8 cellular contexts compared by ENCODE assay signal in the genomic region with DNA sequence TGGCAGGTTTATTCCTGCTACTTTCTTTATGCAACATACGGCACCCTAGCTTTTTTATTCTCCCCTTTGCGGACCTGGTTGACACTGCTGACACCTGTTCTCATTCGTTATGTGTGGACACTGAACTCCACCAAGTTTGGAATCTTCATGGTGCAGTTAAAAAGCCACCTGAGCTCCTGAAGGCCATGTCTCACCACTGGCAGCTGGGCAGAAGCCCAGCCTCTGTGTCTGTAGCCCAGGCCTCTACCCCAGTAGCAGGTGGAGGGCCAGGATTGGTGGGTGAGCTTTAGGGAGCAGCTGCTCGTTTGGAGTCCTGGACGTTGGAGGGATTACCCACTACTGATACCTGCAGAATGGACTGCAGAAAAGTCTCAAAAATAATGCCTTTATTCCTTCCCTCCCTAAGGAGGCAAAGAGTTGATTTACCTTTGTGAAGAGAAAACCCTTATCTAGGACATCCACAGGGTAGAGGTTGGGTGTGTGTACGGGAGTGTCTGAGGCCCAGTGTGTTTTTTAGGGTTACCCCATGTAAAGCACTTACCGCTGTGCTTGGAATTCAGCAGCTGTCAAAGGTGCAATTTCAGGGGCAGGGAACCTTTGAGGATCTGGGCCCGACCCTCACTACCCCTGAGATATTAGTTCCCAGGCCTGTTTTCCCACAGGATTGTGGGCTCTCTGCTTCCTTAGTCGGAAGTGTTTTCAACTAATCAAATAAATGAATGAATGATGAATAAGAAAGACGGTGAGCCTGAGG. TPM values are rescaled to one million over a fixed set of nuclear protein-coding genes. Genes with fewer than 3 reads are reported as not detected.
A peak's percentile ranks its signal among the peaks of the same experiment; 100 is the strongest.
DNase-seq lines count a peak whose midpoint lies in the region; ATAC-seq and TF ChIP-seq lines count a peak whose summit lies in the region.

No MANE protein-coding gene starts in this region.

- no peak overlapping the region for H2BK15ac ChIP-seq in neuronal stem cell (ENCODE audit: low read length)

- POLR2A ChIA-PET in CD8-positive, alpha-beta memory T cell (lab: Charles Lee) = interaction anchor here (0.5 kb wide), 1 partner anchor 89 kb away, joined by 5 read pairs; no protein-coding TSS in a partner anchor

- peaks cover 0 to 2% of the 10 kb centered on the region in 2 donors for H3K27me3 Mint-ChIP-seq in CD8-positive, alpha-beta memory T cell
- peaks cover 3% of the 10 kb centered on the region for H3K27me3 Mint-ChIP-seq in endothelial cell (ENCODE audit: unreplicated experiment)

- peak overlapping the region; percentile 95 to 98 (median 96) for H3K4me3 Mint-ChIP-seq in CD8-positive, alpha-beta memory T cell
- H3K4me3 Mint-ChIP-seq in endothelial cell (ENCODE audit: unreplicated experiment) = peak overlapping the region; percentile 91

- H3K79me1 ChIP-seq in neuronal stem cell (ENCODE audit: low read depth, low read length) = no peaks in the 10 kb centered on the region

- peak overlapping the region; percentile 97 for H2AFZ ChIP-seq in neuronal stem cell (ENCODE audit: low read length)

- H3K27ac Mint-ChIP-seq in CD8-positive, alpha-beta memory T cell = peak overlapping the region; percentile 91 to 99 (median 98)
- H3K27ac Mint-ChIP-seq in endothelial cell (ENCODE audit: unreplicated experiment) = no peak overlapping the region

- H4K8ac ChIP-seq in neuronal stem cell (ENCODE audit: low read depth, low read length) = no peak overlapping the region

- H3K4me3 ChIP-seq in CD8-positive, alpha-beta memory T cell (ENCODE audit: low read length) = peak overlapping the region; percentile 33
- H3K4me3 ChIP-seq in NT2/D1 (ENCODE audit: insufficient read length, low read depth) (peak overlapping the region; percentile 11), neuronal stem cell (ENCODE audit: low read length in 2 of 2) (peak overlapping the region in 1 of 2 donors; percentile 69)

- H3K23ac ChIP-seq in neuronal stem cell (ENCODE audit: low read depth, low read length, poor library complexity) = no peak overlapping the region

- peaks cover 0 to 66% (median 16%) of the 10 kb centered on the region in 3 donors for H3K36me3 Mint-ChIP-seq in CD8-positive, alpha-beta memory T cell
- no peaks in the 10 kb centered on the region for H3K36me3 Mint-ChIP-seq in endothelial cell (ENCODE audit: low read depth, unreplicated experiment)

- no CpG with 5 or more reads among the region's 10 CpGs for WGBS in neuronal stem cell (ENCODE audit: extremely low coverage in 2 of 2, insufficient read length in 2 of 2, insufficient replicate concordance in 1 of 2), 2 donors

- H2BK120ac ChIP-seq in neuronal stem cell (ENCODE audit: low read depth, low read length) = no peak overlapping the region

- H3K27ac ChIP-seq in CD8-positive, alpha-beta memory T cell (ENCODE audit: low read depth, low read length) = peak overlapping the region; percentile 71
- no peak overlapping the region for H3K27ac ChIP-seq in neuronal stem cell (replicated peaks; ENCODE audit: low read length)

- H3K36me3 ChIP-seq in CD8-positive, alpha-beta memory T cell (ENCODE audit: insufficient read depth, low read length) = peaks cover 8% of the 10 kb centered on the region
- H3K36me3 ChIP-seq in NT2/D1 (ENCODE audit: insufficient read depth, insufficient read length, low read length) = peaks cover 12% of the 10 kb centered on the region
- peaks cover 2 to 39% of the 10 kb centered on the region in 2 donors for H3K36me3 ChIP-seq in neuronal stem cell (replicated peaks in 1 of 2; ENCODE audit: control insufficient read depth in 2 of 2, insufficient read depth in 2 of 2, low read length in 2 of 2)

- peaks cover 28% of the 10 kb centered on the region for H3K4me1 ChIP-seq in CD8-positive, alpha-beta memory T cell (ENCODE audit: insufficient read depth, low read length)
- H3K4me1 ChIP-seq in NT2/D1 (ENCODE audit: insufficient read depth, insufficient read length) (peaks cover 6% of the 10 kb centered on the region), neuronal stem cell (ENCODE audit: control insufficient read depth in 2 of 2, insufficient read depth in 1 of 2, low read depth in 1 of 2, low read length in 2 of 2) (peaks cover 4 to 7% of the 10 kb centered on the region in 2 donors)

- no peak overlapping the region for H2BK12ac ChIP-seq in neuronal stem cell (ENCODE audit: low read length)

- H4K91ac ChIP-seq in neuronal stem cell (ENCODE audit: low read depth, low read length, poor library complexity) = no peak overlapping the region

- no peaks in the 10 kb centered on the region for H3K9me3 Mint-ChIP-seq in CD8-positive, alpha-beta memory T cell
- H3K9me3 Mint-ChIP-seq in endothelial cell (ENCODE audit: unreplicated experiment) = no peaks in the 10 kb centered on the region

- no peak overlapping the region for H3K4ac ChIP-seq in neuronal stem cell (ENCODE audit: low read length)

- H3K18ac ChIP-seq in neuronal stem cell (ENCODE audit: low read length) = no peak overlapping the region

- no peak for TF ChIP-seq CTCF in endothelial cell (IDR thresholded peaks at IDR 0.05; ENCODE audit: unreplicated experiment)

- H3K4me1 Mint-ChIP-seq in CD8-positive, alpha-beta memory T cell = peaks cover 38 to 44% (median 42%) of the 10 kb centered on the region in 3 donors
- H3K4me1 Mint-ChIP-seq in endothelial cell (ENCODE audit: unreplicated experiment) = peaks cover 4% of the 10 kb centered on the region

- H3K27me3 ChIP-seq in CD8-positive, alpha-beta memory T cell (ENCODE audit: insufficient read depth, low read length, poor library complexity, severe bottlenecking) = no peaks in the 10 kb centered on the region
- H3K27me3 ChIP-seq in NT2/D1 (ENCODE audit: insufficient read depth, insufficient read length) (no peaks in the 10 kb centered on the region), neuronal stem cell (ENCODE audit: control insufficient read depth in 3 of 3, insufficient read depth in 3 of 3, low read depth in 1 of 3, low read length in 3 of 3) (no peaks in the 10 kb centered on the region)

- no peak overlapping the region for H2AK5ac ChIP-seq in neuronal stem cell (ENCODE audit: low read depth, low read length)

- CTCF ChIA-PET in CD8-positive, alpha-beta memory T cell (lab: Charles Lee) = interaction anchor here (1.3 kb wide), 1 partner anchor 16 kb away, joined by 4 read pairs; no protein-coding TSS in a partner anchor

- no peak overlapping the region for H3K14ac ChIP-seq in neuronal stem cell (ENCODE audit: low read length)

- H3K4me2 ChIP-seq in neuronal stem cell (ENCODE audit: insufficient read depth, low read length, poor library complexity, severe bottlenecking) = no peak overlapping the region

- H3K9ac ChIP-seq in NT2/D1 (ENCODE audit: insufficient read length, low read depth) (peak overlapping the region; percentile 21), neuronal stem cell (ENCODE audit: low read depth, low read length, poor library complexity) (no peak overlapping the region)

- no peak overlapping the region for H2BK5ac ChIP-seq in neuronal stem cell (ENCODE audit: low read length)

- DNase-seq in CD8-positive, alpha-beta memory T cell = no peak
- DNase-seq in NT2/D1 (ENCODE audit: low read depth, low spot score) (no peak), endothelial cell (ENCODE audit: low spot score) (no peak), neuronal stem cell (ENCODE audit: low spot score) (no peak), SKM-1 (lab: John Stamatoyannopoulos, UW; ENCODE audit: unreplicated experiment) (no peak), NCI-H1436 treated with DMSO at 0.1 percent for 48 hours (lab: John Stamatoyannopoulos, UW) (no peak), NCI-H1930 (lab: John Stamatoyannopoulos, UW) (no peak)

- no peaks in the 10 kb centered on the region for H3K9me3 ChIP-seq in CD8-positive, alpha-beta memory T cell (ENCODE audit: low read length)
- H3K9me3 ChIP-seq in NT2/D1 (ENCODE audit: insufficient read depth, low read length) = no peaks in the 10 kb centered on the region
- no peaks in the 10 kb centered on the region for H3K9me3 ChIP-seq in neuronal stem cell (replicated peaks in 1 of 2; ENCODE audit: control insufficient read depth in 2 of 2, insufficient read depth in 1 of 2, low read depth in 1 of 2, low read length in 2 of 2)

- ATAC-seq in GM18858 (IDR thresholded peaks at IDR 0.05; ENCODE audit: unreplicated experiment) = no peak

RNA-seq across cellular contexts. Expression of a gene that starts 0.6 kb away (rescaled TPM):
- total RNA-seq in CD8-positive, alpha-beta memory T cell = 10 to 100 TPM; 61.8 to 63.2 TPM
- 204 TPM for polyA plus RNA-seq in CD8-positive, alpha-beta memory T cell
- 31.1 TPM for total RNA-seq in endothelial cell (ENCODE audit: unreplicated experiment)
- polyA plus RNA-seq in neuronal stem cell (2013, experiment 1 of 2) = 36.6 TPM
- polyA plus RNA-seq in neuronal stem cell (2013, experiment 2 of 2) = 34.7 TPM

RNA-seq across cellular contexts. Expression of a gene that starts 36.2 kb away (rescaled TPM):
- total RNA-seq in CD8-positive, alpha-beta memory T cell = not detected
- not detected for polyA plus RNA-seq in CD8-positive, alpha-beta memory T cell
- total RNA-seq in endothelial cell (ENCODE audit: unreplicated experiment) = not detected
- not detected for polyA plus RNA-seq in neuronal stem cell (2013, experiment 1 of 2)
- polyA plus RNA-seq in neuronal stem cell (2013, experiment 2 of 2) = not detected

RNA-seq across cellular contexts. Expression of a gene that starts 51.2 kb away (rescaled TPM):
- 10 to 100 TPM; 13.2 to 18.1 TPM for total RNA-seq in CD8-positive, alpha-beta memory T cell
- polyA plus RNA-seq in CD8-positive, alpha-beta memory T cell = 11.2 TPM
- 5.1 TPM for total RNA-seq in endothelial cell (ENCODE audit: unreplicated experiment)
- 2.6 TPM for polyA plus RNA-seq in neuronal stem cell (2013, experiment 1 of 2)
- polyA plus RNA-seq in neuronal stem cell (2013, experiment 2 of 2) = 2.5 TPM
